ENCODE assay signal across 1 cellular context in the genomic region with DNA sequence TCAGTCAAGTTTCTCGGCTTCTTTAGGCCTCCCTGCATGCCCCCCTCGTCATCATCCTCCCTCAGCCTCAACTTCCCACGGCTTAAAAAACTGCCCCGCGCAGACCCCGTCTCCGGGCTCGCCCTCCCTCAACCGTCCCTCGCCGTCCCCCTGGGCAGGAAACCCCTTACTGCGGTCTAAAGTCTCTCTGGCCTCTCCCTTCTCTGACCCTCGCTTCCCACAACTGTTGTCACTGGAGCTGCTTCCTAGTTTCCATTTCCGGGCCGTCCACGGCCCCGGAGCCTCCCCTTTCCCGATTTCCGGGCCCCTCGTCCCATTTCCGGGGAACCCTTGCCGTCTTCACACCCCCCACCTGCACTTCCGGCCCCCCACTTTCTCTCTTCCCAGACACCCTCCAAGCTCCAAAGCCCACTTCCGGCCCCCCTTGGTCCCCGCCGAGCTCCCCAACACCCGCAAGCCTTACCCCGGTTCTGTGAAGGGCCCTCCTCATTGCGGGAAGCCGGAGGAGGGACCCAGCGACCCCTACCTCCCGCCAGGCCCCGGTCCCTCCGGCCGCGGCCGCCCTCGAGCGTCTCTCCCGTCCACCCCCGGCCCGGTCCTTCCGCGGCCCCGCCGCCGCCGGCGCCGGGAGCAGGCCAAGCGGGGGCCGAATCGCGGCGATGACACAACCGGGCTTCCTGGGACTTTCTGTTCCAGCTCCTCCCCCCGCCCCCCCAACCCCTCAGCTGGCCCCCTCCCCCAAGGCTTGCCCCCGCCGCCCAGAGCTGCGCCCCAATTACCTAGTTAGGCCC.
A peak's percentile ranks its signal among the peaks of the same experiment; 100 is the strongest.
TF ChIP-seq lines count a peak whose summit lies in the region.

No MANE protein-coding gene starts in this region.

TF ChIP-seq in K562, 482 proteins besides CTCF, POLR2A, EP300 and RAD21 (continued from another document and continues in another):
- TF ChIP-seq RNF2 (IDR thresholded peaks at IDR 0.05) (no peak), TAF1 (IDR thresholded peaks at IDR 0.05; ENCODE audit: control insufficient read depth, extremely low read depth, insufficient read depth, low read length, severe bottlenecking) (peak; percentile 54), ELF2 (CRISPR knock-in tag; IDR thresholded peaks at IDR 0.05) (peak; percentile 83), DPF2 (IDR thresholded peaks at IDR 0.05) (no peak), ESRRB (CRISPR knock-in tag; IDR thresholded peaks at IDR 0.05; ENCODE audit: borderline replicate concordance) (no peak), TFAM (CRISPR knock-in tag; conservative IDR thresholded peaks at IDR 0.05) (no peak), HCFC1 (IDR thresholded peaks at IDR 0.05; ENCODE audit: low read depth, low read length) (peak; percentile 53; the same call in 1 of the 2 replicates), JUNB (CRISPR knock-in tag; conservative IDR thresholded peaks at IDR 0.05) (no peak), SIN3A (IDR thresholded peaks at IDR 0.05; ENCODE audit: borderline replicate concordance in 2 of 2, control insufficient read depth in 1 of 2, low read depth in 2 of 2, low read length in 2 of 2) (peak; percentile 26 to 65; a peak in 1 of 4 replicates), SUPT5H (IDR thresholded peaks at IDR 0.05) (peak; percentile 56; the same call in 1 of the 2 replicates), HMG20B (CRISPR knock-in tag; IDR thresholded peaks at IDR 0.05) (no peak), MEIS2 (IDR thresholded peaks at IDR 0.05; ENCODE audit: partially characterized antibody) (no peak), GABPA (tag; conservative IDR thresholded peaks at IDR 0.05; ENCODE audit: low read depth) (peak; percentile 92), NFIX (CRISPR knock-in tag; IDR thresholded peaks at IDR 0.05; ENCODE audit: low read depth) (no peak), ELF1 (tag; IDR thresholded peaks at IDR 0.05) (peak; percentile 76), LCOR (CRISPR knock-in tag; IDR thresholded peaks at IDR 0.05) (no peak), TARDBP (IDR thresholded peaks at IDR 0.05) (no peak), HLTF (IDR thresholded peaks at IDR 0.05) (0 out of 2 replicates have a peak, but pooled peaks have one; percentile 26), DIDO1 (tag; IDR thresholded peaks at IDR 0.05; ENCODE audit: low read depth) (peak; percentile 25; the same call in 1 of the 2 replicates), ZNF224 (CRISPR knock-in tag; IDR thresholded peaks at IDR 0.05) (no peak), RBBP5 (IDR thresholded peaks at IDR 0.05; ENCODE audit: borderline replicate concordance, insufficient read depth, low read length, poor library complexity, severe bottlenecking) (peak; percentile 38), PHF21A (IDR thresholded peaks at IDR 0.05; ENCODE audit: borderline replicate concordance, low read depth) (no peak), ZEB2 (IDR thresholded peaks at IDR 0.05) (no peak), SETDB1 (IDR thresholded peaks at IDR 0.05; ENCODE audit: low read length) (no peak), SRF (CRISPR knock-in tag; IDR thresholded peaks at IDR 0.05) (no peak), HNRNPL (IDR thresholded peaks at IDR 0.05; ENCODE audit: low read depth, low read length) (no peak), NONO (IDR thresholded peaks at IDR 0.05; ENCODE audit: low read depth in 2 of 2, low read length in 1 of 2) (0 out of 4 replicates have a peak, but pooled peaks of 1 of the 2 experiments have one; percentile 19)
- TF ChIP-seq, protein P1, sequence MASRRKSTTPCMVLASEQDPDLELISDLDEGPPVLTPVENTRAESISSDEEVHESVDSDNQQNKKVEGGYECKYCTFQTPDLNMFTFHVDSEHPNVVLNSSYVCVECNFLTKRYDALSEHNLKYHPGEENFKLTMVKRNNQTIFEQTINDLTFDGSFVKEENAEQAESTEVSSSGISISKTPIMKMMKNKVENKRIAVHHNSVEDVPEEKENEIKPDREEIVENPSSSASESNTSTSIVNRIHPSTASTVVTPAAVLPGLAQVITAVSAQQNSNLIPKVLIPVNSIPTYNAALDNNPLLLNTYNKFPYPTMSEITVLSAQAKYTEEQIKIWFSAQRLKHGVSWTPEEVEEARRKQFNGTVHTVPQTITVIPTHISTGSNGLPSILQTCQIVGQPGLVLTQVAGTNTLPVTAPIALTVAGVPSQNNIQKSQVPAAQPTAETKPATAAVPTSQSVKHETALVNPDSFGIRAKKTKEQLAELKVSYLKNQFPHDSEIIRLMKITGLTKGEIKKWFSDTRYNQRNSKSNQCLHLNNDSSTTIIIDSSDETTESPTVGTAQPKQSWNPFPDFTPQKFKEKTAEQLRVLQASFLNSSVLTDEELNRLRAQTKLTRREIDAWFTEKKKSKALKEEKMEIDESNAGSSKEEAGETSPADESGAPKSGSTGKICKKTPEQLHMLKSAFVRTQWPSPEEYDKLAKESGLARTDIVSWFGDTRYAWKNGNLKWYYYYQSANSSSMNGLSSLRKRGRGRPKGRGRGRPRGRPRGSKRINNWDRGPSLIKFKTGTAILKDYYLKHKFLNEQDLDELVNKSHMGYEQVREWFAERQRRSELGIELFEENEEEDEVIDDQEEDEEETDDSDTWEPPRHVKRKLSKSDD (conservative IDR thresholded peaks at IDR 0.05; ENCODE audit: low read length) = no peak
- TF ChIP-seq, protein P2, sequence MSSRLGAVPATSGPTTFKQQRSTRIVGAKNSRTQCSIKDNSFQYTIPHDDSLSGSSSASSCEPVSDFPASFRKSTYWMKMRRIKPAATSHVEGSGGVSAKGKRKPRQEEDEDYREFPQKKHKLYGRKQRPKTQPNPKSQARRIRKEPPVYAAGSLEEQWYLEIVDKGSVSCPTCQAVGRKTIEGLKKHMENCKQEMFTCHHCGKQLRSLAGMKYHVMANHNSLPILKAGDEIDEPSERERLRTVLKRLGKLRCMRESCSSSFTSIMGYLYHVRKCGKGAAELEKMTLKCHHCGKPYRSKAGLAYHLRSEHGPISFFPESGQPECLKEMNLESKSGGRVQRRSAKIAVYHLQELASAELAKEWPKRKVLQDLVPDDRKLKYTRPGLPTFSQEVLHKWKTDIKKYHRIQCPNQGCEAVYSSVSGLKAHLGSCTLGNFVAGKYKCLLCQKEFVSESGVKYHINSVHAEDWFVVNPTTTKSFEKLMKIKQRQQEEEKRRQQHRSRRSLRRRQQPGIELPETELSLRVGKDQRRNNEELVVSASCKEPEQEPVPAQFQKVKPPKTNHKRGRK (tag; IDR thresholded peaks at IDR 0.05) = no peak
- TF ChIP-seq, protein P3, sequence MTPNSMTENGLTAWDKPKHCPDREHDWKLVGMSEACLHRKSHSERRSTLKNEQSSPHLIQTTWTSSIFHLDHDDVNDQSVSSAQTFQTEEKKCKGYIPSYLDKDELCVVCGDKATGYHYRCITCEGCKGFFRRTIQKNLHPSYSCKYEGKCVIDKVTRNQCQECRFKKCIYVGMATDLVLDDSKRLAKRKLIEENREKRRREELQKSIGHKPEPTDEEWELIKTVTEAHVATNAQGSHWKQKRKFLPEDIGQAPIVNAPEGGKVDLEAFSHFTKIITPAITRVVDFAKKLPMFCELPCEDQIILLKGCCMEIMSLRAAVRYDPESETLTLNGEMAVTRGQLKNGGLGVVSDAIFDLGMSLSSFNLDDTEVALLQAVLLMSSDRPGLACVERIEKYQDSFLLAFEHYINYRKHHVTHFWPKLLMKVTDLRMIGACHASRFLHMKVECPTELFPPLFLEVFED (CRISPR knock-in tag; conservative IDR thresholded peaks at IDR 0.05) = 0 out of 2 replicates have a peak, but pooled peaks have one; percentile 62
- TF ChIP-seq, protein P4, sequence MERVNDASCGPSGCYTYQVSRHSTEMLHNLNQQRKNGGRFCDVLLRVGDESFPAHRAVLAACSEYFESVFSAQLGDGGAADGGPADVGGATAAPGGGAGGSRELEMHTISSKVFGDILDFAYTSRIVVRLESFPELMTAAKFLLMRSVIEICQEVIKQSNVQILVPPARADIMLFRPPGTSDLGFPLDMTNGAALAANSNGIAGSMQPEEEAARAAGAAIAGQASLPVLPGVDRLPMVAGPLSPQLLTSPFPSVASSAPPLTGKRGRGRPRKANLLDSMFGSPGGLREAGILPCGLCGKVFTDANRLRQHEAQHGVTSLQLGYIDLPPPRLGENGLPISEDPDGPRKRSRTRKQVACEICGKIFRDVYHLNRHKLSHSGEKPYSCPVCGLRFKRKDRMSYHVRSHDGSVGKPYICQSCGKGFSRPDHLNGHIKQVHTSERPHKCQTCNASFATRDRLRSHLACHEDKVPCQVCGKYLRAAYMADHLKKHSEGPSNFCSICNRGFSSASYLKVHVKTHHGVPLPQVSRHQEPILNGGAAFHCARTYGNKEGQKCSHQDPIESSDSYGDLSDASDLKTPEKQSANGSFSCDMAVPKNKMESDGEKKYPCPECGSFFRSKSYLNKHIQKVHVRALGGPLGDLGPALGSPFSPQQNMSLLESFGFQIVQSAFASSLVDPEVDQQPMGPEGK (CRISPR knock-in tag; IDR thresholded peaks at IDR 0.05; ENCODE audit: borderline replicate concordance) = no peak
- TF ChIP-seq, protein P5, sequence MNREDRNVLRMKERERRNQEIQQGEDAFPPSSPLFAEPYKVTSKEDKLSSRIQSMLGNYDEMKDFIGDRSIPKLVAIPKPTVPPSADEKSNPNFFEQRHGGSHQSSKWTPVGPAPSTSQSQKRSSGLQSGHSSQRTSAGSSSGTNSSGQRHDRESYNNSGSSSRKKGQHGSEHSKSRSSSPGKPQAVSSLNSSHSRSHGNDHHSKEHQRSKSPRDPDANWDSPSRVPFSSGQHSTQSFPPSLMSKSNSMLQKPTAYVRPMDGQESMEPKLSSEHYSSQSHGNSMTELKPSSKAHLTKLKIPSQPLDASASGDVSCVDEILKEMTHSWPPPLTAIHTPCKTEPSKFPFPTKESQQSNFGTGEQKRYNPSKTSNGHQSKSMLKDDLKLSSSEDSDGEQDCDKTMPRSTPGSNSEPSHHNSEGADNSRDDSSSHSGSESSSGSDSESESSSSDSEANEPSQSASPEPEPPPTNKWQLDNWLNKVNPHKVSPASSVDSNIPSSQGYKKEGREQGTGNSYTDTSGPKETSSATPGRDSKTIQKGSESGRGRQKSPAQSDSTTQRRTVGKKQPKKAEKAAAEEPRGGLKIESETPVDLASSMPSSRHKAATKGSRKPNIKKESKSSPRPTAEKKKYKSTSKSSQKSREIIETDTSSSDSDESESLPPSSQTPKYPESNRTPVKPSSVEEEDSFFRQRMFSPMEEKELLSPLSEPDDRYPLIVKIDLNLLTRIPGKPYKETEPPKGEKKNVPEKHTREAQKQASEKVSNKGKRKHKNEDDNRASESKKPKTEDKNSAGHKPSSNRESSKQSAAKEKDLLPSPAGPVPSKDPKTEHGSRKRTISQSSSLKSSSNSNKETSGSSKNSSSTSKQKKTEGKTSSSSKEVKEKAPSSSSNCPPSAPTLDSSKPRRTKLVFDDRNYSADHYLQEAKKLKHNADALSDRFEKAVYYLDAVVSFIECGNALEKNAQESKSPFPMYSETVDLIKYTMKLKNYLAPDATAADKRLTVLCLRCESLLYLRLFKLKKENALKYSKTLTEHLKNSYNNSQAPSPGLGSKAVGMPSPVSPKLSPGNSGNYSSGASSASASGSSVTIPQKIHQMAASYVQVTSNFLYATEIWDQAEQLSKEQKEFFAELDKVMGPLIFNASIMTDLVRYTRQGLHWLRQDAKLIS (CRISPR knock-in tag; IDR thresholded peaks at IDR 0.05) = no peak
- TF ChIP-seq, protein P6, sequence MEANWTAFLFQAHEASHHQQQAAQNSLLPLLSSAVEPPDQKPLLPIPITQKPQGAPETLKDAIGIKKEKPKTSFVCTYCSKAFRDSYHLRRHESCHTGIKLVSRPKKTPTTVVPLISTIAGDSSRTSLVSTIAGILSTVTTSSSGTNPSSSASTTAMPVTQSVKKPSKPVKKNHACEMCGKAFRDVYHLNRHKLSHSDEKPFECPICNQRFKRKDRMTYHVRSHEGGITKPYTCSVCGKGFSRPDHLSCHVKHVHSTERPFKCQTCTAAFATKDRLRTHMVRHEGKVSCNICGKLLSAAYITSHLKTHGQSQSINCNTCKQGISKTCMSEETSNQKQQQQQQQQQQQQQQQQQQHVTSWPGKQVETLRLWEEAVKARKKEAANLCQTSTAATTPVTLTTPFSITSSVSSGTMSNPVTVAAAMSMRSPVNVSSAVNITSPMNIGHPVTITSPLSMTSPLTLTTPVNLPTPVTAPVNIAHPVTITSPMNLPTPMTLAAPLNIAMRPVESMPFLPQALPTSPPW (CRISPR knock-in tag; IDR thresholded peaks at IDR 0.05) = peak; percentile 82
- TF ChIP-seq, protein P7, sequence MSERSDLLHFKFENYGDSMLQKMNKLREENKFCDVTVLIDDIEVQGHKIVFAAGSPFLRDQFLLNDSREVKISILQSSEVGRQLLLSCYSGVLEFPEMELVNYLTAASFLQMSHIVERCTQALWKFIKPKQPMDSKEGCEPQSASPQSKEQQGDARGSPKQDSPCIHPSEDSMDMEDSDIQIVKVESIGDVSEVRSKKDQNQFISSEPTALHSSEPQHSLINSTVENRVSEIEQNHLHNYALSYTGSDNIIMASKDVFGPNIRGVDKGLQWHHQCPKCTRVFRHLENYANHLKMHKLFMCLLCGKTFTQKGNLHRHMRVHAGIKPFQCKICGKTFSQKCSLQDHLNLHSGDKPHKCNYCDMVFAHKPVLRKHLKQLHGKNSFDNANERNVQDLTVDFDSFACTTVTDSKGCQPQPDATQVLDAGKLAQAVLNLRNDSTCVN (CRISPR knock-in tag; IDR thresholded peaks at IDR 0.05) = 0 out of 2 replicates have a peak, but pooled peaks have one; percentile 12
- TF ChIP-seq, protein P8, sequence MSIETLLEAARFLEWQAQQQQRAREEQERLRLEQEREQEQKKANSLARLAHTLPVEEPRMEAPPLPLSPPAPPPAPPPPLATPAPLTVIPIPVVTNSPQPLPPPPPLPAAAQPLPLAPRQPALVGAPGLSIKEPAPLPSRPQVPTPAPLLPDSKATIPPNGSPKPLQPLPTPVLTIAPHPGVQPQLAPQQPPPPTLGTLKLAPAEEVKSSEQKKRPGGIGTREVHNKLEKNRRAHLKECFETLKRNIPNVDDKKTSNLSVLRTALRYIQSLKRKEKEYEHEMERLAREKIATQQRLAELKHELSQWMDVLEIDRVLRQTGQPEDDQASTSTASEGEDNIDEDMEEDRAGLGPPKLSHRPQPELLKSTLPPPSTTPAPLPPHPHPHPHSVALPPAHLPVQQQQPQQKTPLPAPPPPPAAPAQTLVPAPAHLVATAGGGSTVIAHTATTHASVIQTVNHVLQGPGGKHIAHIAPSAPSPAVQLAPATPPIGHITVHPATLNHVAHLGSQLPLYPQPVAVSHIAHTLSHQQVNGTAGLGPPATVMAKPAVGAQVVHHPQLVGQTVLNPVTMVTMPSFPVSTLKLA (conservative IDR thresholded peaks at IDR 0.05) = peak in 1 of 2 experiments; percentile 28; a peak in 1 of 4 replicates
- TF ChIP-seq, protein P9, sequence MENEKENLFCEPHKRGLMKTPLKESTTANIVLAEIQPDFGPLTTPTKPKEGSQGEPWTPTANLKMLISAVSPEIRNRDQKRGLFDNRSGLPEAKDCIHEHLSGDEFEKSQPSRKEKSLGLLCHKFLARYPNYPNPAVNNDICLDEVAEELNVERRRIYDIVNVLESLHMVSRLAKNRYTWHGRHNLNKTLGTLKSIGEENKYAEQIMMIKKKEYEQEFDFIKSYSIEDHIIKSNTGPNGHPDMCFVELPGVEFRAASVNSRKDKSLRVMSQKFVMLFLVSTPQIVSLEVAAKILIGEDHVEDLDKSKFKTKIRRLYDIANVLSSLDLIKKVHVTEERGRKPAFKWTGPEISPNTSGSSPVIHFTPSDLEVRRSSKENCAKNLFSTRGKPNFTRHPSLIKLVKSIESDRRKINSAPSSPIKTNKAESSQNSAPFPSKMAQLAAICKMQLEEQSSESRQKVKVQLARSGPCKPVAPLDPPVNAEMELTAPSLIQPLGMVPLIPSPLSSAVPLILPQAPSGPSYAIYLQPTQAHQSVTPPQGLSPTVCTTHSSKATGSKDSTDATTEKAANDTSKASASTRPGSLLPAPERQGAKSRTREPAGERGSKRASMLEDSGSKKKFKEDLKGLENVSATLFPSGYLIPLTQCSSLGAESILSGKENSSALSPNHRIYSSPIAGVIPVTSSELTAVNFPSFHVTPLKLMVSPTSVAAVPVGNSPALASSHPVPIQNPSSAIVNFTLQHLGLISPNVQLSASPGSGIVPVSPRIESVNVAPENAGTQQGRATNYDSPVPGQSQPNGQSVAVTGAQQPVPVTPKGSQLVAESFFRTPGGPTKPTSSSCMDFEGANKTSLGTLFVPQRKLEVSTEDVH (IDR thresholded peaks at IDR 0.05; ENCODE audit: low read depth, partially characterized antibody) = peak; percentile 80
